8 cellular contexts compared by ENCODE assay signal in the genomic region with DNA sequence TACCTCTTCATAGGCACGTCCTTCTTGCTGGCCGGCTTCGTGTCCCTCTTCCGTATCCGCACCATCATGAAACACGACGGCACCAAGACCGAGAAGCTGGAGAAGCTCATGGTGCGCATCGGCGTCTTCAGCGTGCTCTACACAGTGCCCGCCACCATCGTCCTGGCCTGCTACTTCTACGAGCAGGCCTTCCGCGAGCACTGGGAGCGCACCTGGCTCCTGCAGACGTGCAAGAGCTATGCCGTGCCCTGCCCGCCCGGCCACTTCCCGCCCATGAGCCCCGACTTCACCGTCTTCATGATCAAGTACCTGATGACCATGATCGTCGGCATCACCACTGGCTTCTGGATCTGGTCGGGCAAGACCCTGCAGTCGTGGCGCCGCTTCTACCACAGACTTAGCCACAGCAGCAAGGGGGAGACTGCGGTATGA. TPM values are rescaled to one million over a fixed set of nuclear protein-coding genes. Genes with fewer than 3 reads are reported as not detected.
DNase-seq lines count a peak whose midpoint lies in the region; ATAC-seq and TF ChIP-seq lines count a peak whose summit lies in the region.

No MANE protein-coding gene starts in this region.

- 70 to 82% (median 81%) methylated on average over 30 to 32 of the region's 32 CpGs for WGBS in spleen, 5 donors

- H3K36me3 ChIP-seq in HEK293 (ENCODE audit: control insufficient read depth in 2 of 2, insufficient read depth in 1 of 2, low read length in 2 of 2) (peaks cover 0 to 10% of the 10 kb centered on the region in 2 experiments; a peak in 1 of 3 replicates), brain microvascular endothelial cell (replicated peaks) (no peaks in the 10 kb centered on the region), iPS-20b (ENCODE audit: insufficient read depth, low read depth, low read length) (peaks cover 30% of the 10 kb centered on the region), spleen (no peaks in the 10 kb centered on the region)

- CTCF ChIA-PET in HEK293 (lab: Yijun Ruan, JAX), result no interaction called here

- peaks cover 25% of the 10 kb centered on the region for H3K4me1 ChIP-seq in HEK293 (ENCODE audit: control insufficient read depth, insufficient read depth, low read length)
- H3K4me1 ChIP-seq in iPS-20b (ENCODE audit: insufficient read depth, low read length), result peaks cover 32% of the 10 kb centered on the region; the same call in 1 of the 2 replicates
- peaks cover 12 to 44% (median 29%) of the 10 kb centered on the region in 6 donors for H3K4me1 ChIP-seq in spleen

- no peaks in the 10 kb centered on the region for H3K27me3 ChIP-seq in brain microvascular endothelial cell (replicated peaks)
- H3K27me3 ChIP-seq in iPS-20b (ENCODE audit: insufficient read depth, low read length), result peaks cover 1% of the 10 kb centered on the region; the same call in 1 of the 2 replicates
- H3K27me3 ChIP-seq in spleen (replicated peaks in 1 of 7), result peaks cover 0 to 90% (median 74%) of the 10 kb centered on the region in 7 donors

- TF ChIP-seq POLR2A in spleen (IDR thresholded peaks at IDR 0.05), result no peak

- no peak for ATAC-seq in GM18873 (IDR thresholded peaks at IDR 0.05; ENCODE audit: low FRiP score, unreplicated experiment)

- DNase-seq in brain microvascular endothelial cell (no peak), spleen (peak; percentile 77), MV-4-11 (lab: John Stamatoyannopoulos, UW) (no peak), dedifferentiated amniotic fluid mesenchymal stem cell (ENCODE audit: extremely low spot score) (no peak), iPS-NIHi11 (ENCODE audit: low spot score) (no peak)

- H3K9me3 ChIP-seq in HEK293 (ENCODE audit: control insufficient read depth, insufficient read depth, low read depth, low read length), result no peaks in the 10 kb centered on the region
- H3K9me3 ChIP-seq in iPS-20b (ENCODE audit: insufficient read depth, low read depth, low read length), result no peaks in the 10 kb centered on the region
- H3K9me3 ChIP-seq in spleen, result no peaks in the 10 kb centered on the region

- in situ Hi-C loops in brain microvascular endothelial cell (cut with HindIII; ENCODE audit: low pct_ligation_motif_present, low sequenced_read_pairs), result no loop called here

- POLR2A ChIA-PET in HEK293 (lab: Yijun Ruan, JAX), result interaction anchor here (0.6 to 1.5 kb wide), 2 partner anchors 148 to 255 kb away, joined by 3 to 4 read pairs; a partner anchor contains a TSS

- peak overlapping the region; percentile 82; the same call in 1 of the 2 replicates for H3K9ac ChIP-seq in iPS-20b (ENCODE audit: low read depth, low read length)

- TF ChIP-seq CTCF in HEK293 (tag by site-specific recombination; IDR thresholded peaks at IDR 0.05) (no peak), brain microvascular endothelial cell (IDR thresholded peaks at IDR 0.05; ENCODE audit: low read depth, low read length, missing control alignments) (no peak), spleen (IDR thresholded peaks at IDR 0.05 in 8 of 11, conservative IDR thresholded peaks at IDR 0.05 in 3 of 11) (no peak)

- H3K27ac ChIP-seq in HEK293 (ENCODE audit: extremely low read depth, low read depth, low read length) (no peak overlapping the region; the same call in 1 of the 2 replicates), brain microvascular endothelial cell (no peak overlapping the region), iPS-20b (ENCODE audit: low read length) (no peak overlapping the region), spleen (no peak overlapping the region)

- intact Hi-C loops in spleen (cut with DNase I; ENCODE audit: low total_unique reads), result no loop called here

- peak overlapping the region; percentile 10 for H3K4me3 ChIP-seq in HEK293 (ENCODE audit: low read depth, low read length)
- peak overlapping the region; percentile 68 for H3K4me3 ChIP-seq in brain microvascular endothelial cell (ENCODE audit: low read depth, low read length)
- peak overlapping the region; percentile 87 for H3K4me3 ChIP-seq in iPS-20b (ENCODE audit: low read length)
- H3K4me3 ChIP-seq in spleen, result peak overlapping the region in 1 of 8 donors; percentile 96

TF ChIP-seq in HEK293, 187 proteins besides CTCF, POLR2A, EP300 and RAD21:
- TF ChIP-seq ZNF624 (tag by site-specific recombination; IDR thresholded peaks at IDR 0.05), result no peak
- TF ChIP-seq ZNF426 (tag by site-specific recombination; IDR thresholded peaks at IDR 0.05), result no peak
- no peak for TF ChIP-seq ZNF514 (tag by site-specific recombination; IDR thresholded peaks at IDR 0.05)
- peak; percentile 54; the same call in 1 of the 2 replicates for TF ChIP-seq ZNF133 (tag by site-specific recombination; IDR thresholded peaks at IDR 0.05)
- TF ChIP-seq, protein P1, sequence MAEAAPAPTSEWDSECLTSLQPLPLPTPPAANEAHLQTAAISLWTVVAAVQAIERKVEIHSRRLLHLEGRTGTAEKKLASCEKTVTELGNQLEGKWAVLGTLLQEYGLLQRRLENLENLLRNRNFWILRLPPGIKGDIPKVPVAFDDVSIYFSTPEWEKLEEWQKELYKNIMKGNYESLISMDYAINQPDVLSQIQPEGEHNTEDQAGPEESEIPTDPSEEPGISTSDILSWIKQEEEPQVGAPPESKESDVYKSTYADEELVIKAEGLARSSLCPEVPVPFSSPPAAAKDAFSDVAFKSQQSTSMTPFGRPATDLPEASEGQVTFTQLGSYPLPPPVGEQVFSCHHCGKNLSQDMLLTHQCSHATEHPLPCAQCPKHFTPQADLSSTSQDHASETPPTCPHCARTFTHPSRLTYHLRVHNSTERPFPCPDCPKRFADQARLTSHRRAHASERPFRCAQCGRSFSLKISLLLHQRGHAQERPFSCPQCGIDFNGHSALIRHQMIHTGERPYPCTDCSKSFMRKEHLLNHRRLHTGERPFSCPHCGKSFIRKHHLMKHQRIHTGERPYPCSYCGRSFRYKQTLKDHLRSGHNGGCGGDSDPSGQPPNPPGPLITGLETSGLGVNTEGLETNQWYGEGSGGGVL (tag by site-specific recombination; IDR thresholded peaks at IDR 0.05), result no peak
- TF ChIP-seq, protein P2, sequence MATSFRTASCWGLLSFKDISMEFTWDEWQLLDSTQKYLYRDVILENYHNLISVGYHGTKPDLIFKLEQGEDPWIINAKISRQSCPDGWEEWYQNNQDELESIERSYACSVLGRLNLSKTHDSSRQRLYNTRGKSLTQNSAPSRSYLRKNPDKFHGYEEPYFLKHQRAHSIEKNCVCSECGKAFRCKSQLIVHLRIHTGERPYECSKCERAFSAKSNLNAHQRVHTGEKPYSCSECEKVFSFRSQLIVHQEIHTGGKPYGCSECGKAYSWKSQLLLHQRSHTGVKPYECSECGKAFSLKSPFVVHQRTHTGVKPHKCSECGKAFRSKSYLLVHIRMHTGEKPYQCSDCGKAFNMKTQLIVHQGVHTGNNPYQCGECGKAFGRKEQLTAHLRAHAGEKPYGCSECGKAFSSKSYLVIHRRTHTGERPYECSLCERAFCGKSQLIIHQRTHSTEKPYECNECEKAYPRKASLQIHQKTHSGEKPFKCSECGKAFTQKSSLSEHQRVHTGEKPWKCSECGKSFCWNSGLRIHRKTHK (tag by site-specific recombination; IDR thresholded peaks at IDR 0.05), result no peak
- no peak for TF ChIP-seq ZNF621 (tag by site-specific recombination; IDR thresholded peaks at IDR 0.05)
- TF ChIP-seq, protein P3, sequence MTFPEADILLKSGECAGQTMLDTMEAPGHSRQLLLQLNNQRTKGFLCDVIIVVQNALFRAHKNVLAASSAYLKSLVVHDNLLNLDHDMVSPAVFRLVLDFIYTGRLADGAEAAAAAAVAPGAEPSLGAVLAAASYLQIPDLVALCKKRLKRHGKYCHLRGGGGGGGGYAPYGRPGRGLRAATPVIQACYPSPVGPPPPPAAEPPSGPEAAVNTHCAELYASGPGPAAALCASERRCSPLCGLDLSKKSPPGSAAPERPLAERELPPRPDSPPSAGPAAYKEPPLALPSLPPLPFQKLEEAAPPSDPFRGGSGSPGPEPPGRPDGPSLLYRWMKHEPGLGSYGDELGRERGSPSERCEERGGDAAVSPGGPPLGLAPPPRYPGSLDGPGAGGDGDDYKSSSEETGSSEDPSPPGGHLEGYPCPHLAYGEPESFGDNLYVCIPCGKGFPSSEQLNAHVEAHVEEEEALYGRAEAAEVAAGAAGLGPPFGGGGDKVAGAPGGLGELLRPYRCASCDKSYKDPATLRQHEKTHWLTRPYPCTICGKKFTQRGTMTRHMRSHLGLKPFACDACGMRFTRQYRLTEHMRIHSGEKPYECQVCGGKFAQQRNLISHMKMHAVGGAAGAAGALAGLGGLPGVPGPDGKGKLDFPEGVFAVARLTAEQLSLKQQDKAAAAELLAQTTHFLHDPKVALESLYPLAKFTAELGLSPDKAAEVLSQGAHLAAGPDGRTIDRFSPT (tag by site-specific recombination; IDR thresholded peaks at IDR 0.05), result no peak
- TF ChIP-seq ZNF600 (tag by site-specific recombination; IDR thresholded peaks at IDR 0.05), result peak; percentile 61
- TF ChIP-seq ZNF184 (tag by site-specific recombination; IDR thresholded peaks at IDR 0.05), result no peak

RNA-seq across cellular contexts. Expression of a gene that starts 2.3 kb away (rescaled TPM):
- total RNA-seq in spleen, result 1 to 10 TPM; 1.8 to 4.4 (median 2.8) TPM
- 1 to 10 TPM in 2 of 3 donors, under 1 TPM in 1; 0.87 to 1.8 (median 1.4) TPM for polyA plus RNA-seq in spleen

RNA-seq across cellular contexts. Expression of a gene that starts 37.1 kb away (rescaled TPM):
- total RNA-seq in spleen, result not detected
- not detected for polyA plus RNA-seq in spleen
